20 cellular contexts compared by ENCODE assay signal in the genomic region with DNA sequence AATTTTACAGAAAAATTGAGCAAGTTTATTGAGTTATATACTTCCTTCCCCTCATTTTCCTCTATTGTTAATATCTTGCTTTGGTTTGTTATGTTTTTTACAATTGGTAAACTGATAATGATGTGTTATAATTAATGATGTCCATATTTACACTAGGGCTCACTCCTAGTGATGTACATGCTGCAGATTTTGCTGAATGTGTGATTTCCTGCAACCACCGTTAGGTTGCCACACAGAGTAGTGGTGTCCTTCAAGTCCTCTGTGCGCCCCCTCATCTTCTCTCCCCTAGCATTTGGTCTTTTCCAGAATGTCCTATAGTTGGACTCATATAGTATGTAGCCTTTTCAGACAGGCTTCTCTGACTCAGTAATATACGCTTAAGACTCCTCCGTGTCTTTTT.
DNase-seq lines count a peak whose midpoint lies in the region; ATAC-seq, FAIRE-seq and TF ChIP-seq lines count a peak whose summit lies in the region.
"Had no signal": no experiment of that assay in that cellular context is flagged by ENCODE, and none has a peak within 500 bp of the region (broad histone marks: within the 10 kb centered on the region; RNA-seq: fewer than 3 reads in every experiment).

No MANE protein-coding gene starts in this region.

- DNase-seq in activated CD4-positive, alpha-beta memory T cell treated with anti-CD3 and anti-CD28 coated beads, Interleukin-2, amount 10 ng/mL, durations not matched to agents 7 days and 5 days = no peak
- no peak for DNase-seq in activated CD4-positive, alpha-beta memory T cell treated with anti-CD3 and anti-CD28 coated beads for 36 hours
- DNase-seq in A549 (ENCODE audit: low read depth in 1 of 2, low spot score in 1 of 2) (no peak), T-helper 17 cell (no peak), cerebellum (ENCODE audit: low spot score) (no peak)
- no peak for DNase-seq in effector memory CD8-positive, alpha-beta T cell
- DNase-seq: 8988T; Calu3; CD8-positive, alpha-beta T cell; DMS79 treated with DMSO at 0.1 percent for 48 hours; GF-D8; HCEC 1CT had no signal

- intact Hi-C loops in activated CD4-positive, alpha-beta memory T cell treated with anti-CD3 and anti-CD28 coated beads for 36 hours (cut with micrococcal nuclease) = no loop called here

- H3K27me3 Mint-ChIP-seq in activated CD4-positive, alpha-beta memory T cell treated with anti-CD3 and anti-CD28 coated beads, Interleukin-2, amount 10 ng/mL, durations not matched to agents 7 days and 5 days = no peaks in the 10 kb centered on the region
- H3K27me3 Mint-ChIP-seq in activated CD4-positive, alpha-beta memory T cell treated with anti-CD3 and anti-CD28 coated beads for 36 hours = no peaks in the 10 kb centered on the region
- no peaks in the 10 kb centered on the region for H3K27me3 Mint-ChIP-seq in T-helper 17 cell
- H3K27me3 Mint-ChIP-seq in effector memory CD8-positive, alpha-beta T cell = no peaks in the 10 kb centered on the region
- H3K27me3 Mint-ChIP-seq: B cell, IgD-negative memory B cell had no signal

- CTCF ChIA-PET in activated CD4-positive, alpha-beta memory T cell treated with anti-CD3 and anti-CD28 coated beads, Interleukin-2, amount 10 ng/mL, durations not matched to agents 7 days and 5 days (lab: Charles Lee) = interaction anchor here (1.1 kb wide), 1 partner anchor 187 kb away, joined by 3 read pairs; no protein-coding TSS in a partner anchor
- CTCF ChIA-PET in activated CD4-positive, alpha-beta memory T cell treated with anti-CD3 and anti-CD28 coated beads for 36 hours (lab: Charles Lee) = interaction anchor here (1.1 kb wide), 1 partner anchor 21 kb away, joined by 3 read pairs; no protein-coding TSS in a partner anchor
- CTCF ChIA-PET in A549 (lab: Yijun Ruan, JAX) = interaction anchor here (0.5 to 0.9 kb wide), 2 partner anchors 24 to 66 kb away, joined by 3 read pairs; no protein-coding TSS in a partner anchor

- peaks cover 3% of the 10 kb centered on the region; the same call in 1 of the 3 replicates for H3K9me3 ChIP-seq in A549
- H3K9me3 ChIP-seq in T-helper 17 cell (ENCODE audit: control insufficient read depth, low read length, poor library complexity, severe bottlenecking) = no peaks in the 10 kb centered on the region

- peaks cover 68% of the 10 kb centered on the region for H3K36me3 Mint-ChIP-seq in activated CD4-positive, alpha-beta memory T cell treated with anti-CD3 and anti-CD28 coated beads, Interleukin-2, amount 10 ng/mL, durations not matched to agents 7 days and 5 days (ENCODE audit: low read depth)
- peaks cover 15% of the 10 kb centered on the region for H3K36me3 Mint-ChIP-seq in activated CD4-positive, alpha-beta memory T cell treated with anti-CD3 and anti-CD28 coated beads for 36 hours
- H3K36me3 Mint-ChIP-seq in T-helper 17 cell (ENCODE audit: low read depth) = peaks cover 5% of the 10 kb centered on the region
- H3K36me3 Mint-ChIP-seq in effector memory CD8-positive, alpha-beta T cell (ENCODE audit: insufficient read depth) = peaks cover 11% of the 10 kb centered on the region

- no peak for TF ChIP-seq POLR2A in A549 (IDR thresholded peaks at IDR 0.05; ENCODE audit: low read length)

- H3K9me3 Mint-ChIP-seq in activated CD4-positive, alpha-beta memory T cell treated with anti-CD3 and anti-CD28 coated beads, Interleukin-2, amount 10 ng/mL, durations not matched to agents 7 days and 5 days = no peaks in the 10 kb centered on the region
- no peaks in the 10 kb centered on the region for H3K9me3 Mint-ChIP-seq in activated CD4-positive, alpha-beta memory T cell treated with anti-CD3 and anti-CD28 coated beads for 36 hours
- no peaks in the 10 kb centered on the region for H3K9me3 Mint-ChIP-seq in effector memory CD8-positive, alpha-beta T cell
- H3K9me3 Mint-ChIP-seq: CD8-positive, alpha-beta T cell; GM23338; IgD-negative memory B cell had no signal

- no peak for TF ChIP-seq RAD21 in A549 (conservative IDR thresholded peaks at IDR 0.05 in 1 of 2, IDR thresholded peaks at IDR 0.05 in 1 of 2)

- WGBS in A549 (ENCODE audit: missing lambda C conversion rate) = 91% methylated on average over 4 of the region's 4 CpGs

- no peak for TF ChIP-seq EP300 in A549 (IDR thresholded peaks at IDR 0.05)

- TF ChIP-seq CTCF in A549 (IDR thresholded peaks at IDR 0.05) = no peak

- no peaks in the 10 kb centered on the region for H3K4me1 ChIP-seq in A549

- peak overlapping the region; percentile 38 for H3K4me3 Mint-ChIP-seq in activated CD4-positive, alpha-beta memory T cell treated with anti-CD3 and anti-CD28 coated beads, Interleukin-2, amount 10 ng/mL, durations not matched to agents 7 days and 5 days
- no peak overlapping the region for H3K4me3 Mint-ChIP-seq in activated CD4-positive, alpha-beta memory T cell treated with anti-CD3 and anti-CD28 coated beads for 36 hours
- H3K4me3 Mint-ChIP-seq in T-helper 17 cell = no peak overlapping the region
- peak overlapping the region; percentile 56 to 60 for H3K4me3 Mint-ChIP-seq in effector memory CD8-positive, alpha-beta T cell
- H3K4me3 Mint-ChIP-seq: B cell; CD8-positive, alpha-beta T cell; GM23338; IgD-negative memory B cell had no signal

- H3K27ac Mint-ChIP-seq in activated CD4-positive, alpha-beta memory T cell treated with anti-CD3 and anti-CD28 coated beads, Interleukin-2, amount 10 ng/mL, durations not matched to agents 7 days and 5 days = peak overlapping the region; percentile 53
- no peak overlapping the region for H3K27ac Mint-ChIP-seq in activated CD4-positive, alpha-beta memory T cell treated with anti-CD3 and anti-CD28 coated beads for 36 hours
- peak overlapping the region; percentile 4 for H3K27ac Mint-ChIP-seq in T-helper 17 cell
- peak overlapping the region; percentile 70 to 81 for H3K27ac Mint-ChIP-seq in effector memory CD8-positive, alpha-beta T cell
- H3K27ac Mint-ChIP-seq: B cell; CD8-positive, alpha-beta T cell; GM23338; IgD-negative memory B cell had no signal

- FAIRE-seq in A549 (lab: Jason Lieb, UNC) = no peak
- FAIRE-seq: H54 had no signal

- no peak overlapping the region for H3K27ac ChIP-seq in A549
- H3K27ac ChIP-seq: BLaER1 treated with 17β-estradiol and CSF1 and Interleukin-3, amounts not matched to agents 10 nM and 100 nM; HL-60 had no signal

- POLR2A ChIA-PET in activated CD4-positive, alpha-beta memory T cell treated with anti-CD3 and anti-CD28 coated beads, Interleukin-2, amount 10 ng/mL, durations not matched to agents 7 days and 5 days (lab: Charles Lee) = interaction anchor here (1.2 kb wide), 1 partner anchor 121 kb away, joined by 4 read pairs; no protein-coding TSS in a partner anchor
- POLR2A ChIA-PET in activated CD4-positive, alpha-beta memory T cell treated with anti-CD3 and anti-CD28 coated beads for 36 hours (lab: Charles Lee) = no interaction called here
- POLR2A ChIA-PET in A549 (lab: Yijun Ruan, JAX) = no interaction called here

- peaks cover 72% of the 10 kb centered on the region for H3K4me1 Mint-ChIP-seq in activated CD4-positive, alpha-beta memory T cell treated with anti-CD3 and anti-CD28 coated beads, Interleukin-2, amount 10 ng/mL, durations not matched to agents 7 days and 5 days
- H3K4me1 Mint-ChIP-seq in activated CD4-positive, alpha-beta memory T cell treated with anti-CD3 and anti-CD28 coated beads for 36 hours (ENCODE audit: low read depth) = peaks cover 33% of the 10 kb centered on the region
- H3K4me1 Mint-ChIP-seq in T-helper 17 cell = peaks cover 20% of the 10 kb centered on the region
- H3K4me1 Mint-ChIP-seq in effector memory CD8-positive, alpha-beta T cell (ENCODE audit: low read depth in 2 of 2) = peaks cover 44 to 47% of the 10 kb centered on the region in 2 donors

- ATAC-seq in A549 (no peak), T-helper 17 cell (no peak), GM21717 (IDR thresholded peaks at IDR 0.05; ENCODE audit: unreplicated experiment) (no peak), HG03097 (IDR thresholded peaks at IDR 0.05; ENCODE audit: low FRiP score, unreplicated experiment) (no peak)
- peak; percentile 62 for ATAC-seq in effector memory CD8-positive, alpha-beta T cell (replicated peaks)
- ATAC-seq: CD8-positive, alpha-beta T cell; GM23338 had no signal

- H3K4me3 ChIP-seq in A549 = no peak overlapping the region
- H3K4me3 ChIP-seq: BLaER1 treated with 17β-estradiol and CSF1 and Interleukin-3, amounts not matched to agents 10 nM and 100 nM; GM23338 had no signal

- H3K4me2 ChIP-seq in A549 = no peak overlapping the region
- H3K4me2 ChIP-seq: BLaER1 treated with 17β-estradiol and CSF1 and Interleukin-3, amounts not matched to agents 10 nM and 100 nM; GM23338 had no signal

TF ChIP-seq in A549, 52 proteins besides CTCF, POLR2A, EP300 and RAD21:
- TF ChIP-seq CHD4 (IDR thresholded peaks at IDR 0.05; ENCODE audit: borderline replicate concordance) = no peak
- TF ChIP-seq MAFK (IDR thresholded peaks at IDR 0.05; ENCODE audit: partially characterized antibody) = peak; percentile 70

Comparison
In these comparisons a context has a peak if more than half of its experiments do, and no peak if none do; other contexts are left out.
1. H3K4me3 Mint-ChIP-seq: peak in activated CD4-positive, alpha-beta memory T cell treated with anti-CD3 and anti-CD28 coated beads, Interleukin-2, amount 10 ng/mL, durations not matched to agents 7 days and 5 days (single experiment) and effector memory CD8-positive, alpha-beta T cell (2 of 2); none in activated CD4-positive, alpha-beta memory T cell treated with anti-CD3 and anti-CD28 coated beads for 36 hours (single experiment) and T-helper 17 cell (single experiment).